ENCODE assay signal across 28 cellular contexts in genomic region chr3:195570912-195571311, GRCh38. TPM values are rescaled to one million over a fixed set of nuclear protein-coding genes. Genes with fewer than 3 reads are reported as not detected.
"Had no signal": no experiment of that assay in that cellular context is flagged by ENCODE, and none has a peak within 500 bp of the region (broad histone marks: within the 10 kb centered on the region; RNA-seq: fewer than 3 reads in every experiment).

No MANE protein-coding gene starts in this region.

- H3K9me3 Mint-ChIP-seq: activated B cell treated with CpG ODN at 0.5 μM for 24 hours; activated CD4-positive, alpha-beta T cell treated with anti-CD3 and anti-CD28 coated beads, Interleukin-2, amount 10 ng/mL, durations not matched to agents 24 days and 14 days; activated naive CD4-positive, alpha-beta T cell treated with anti-CD3 and anti-CD28 coated beads, Interleukin-2, amount 50 U/mL, for 72 hours; activated naive CD8-positive, alpha-beta T cell treated with anti-CD3 and anti-CD28 coated beads, Interleukin-2, amount 50 U/mL, for 24 hours; activated T-cell treated with anti-CD3 and anti-CD28 coated beads, Interleukin-2, amount 50 U/mL, for 24 hours; activated T-helper 1 cell treated with anti-CD3 and anti-CD28 coated beads, Interleukin-12 subunit alpha, Interleukin-12 subunit beta, Interleukin-2, Interleukin-4 antibody, amounts not matched to agents 30 ng/mL and 10 ng/mL and 1 ng/mL, durations not matched to agents 14 hours and 24 hours and 36 hours; T-cell had no signal

- H3K4me1 ChIP-seq: ascending aorta, body of pancreas had no signal

- H3K27ac Mint-ChIP-seq: activated B cell treated with CpG ODN at 0.5 μM for 24 hours; activated CD4-positive, alpha-beta T cell treated with anti-CD3 and anti-CD28 coated beads, Interleukin-2, amount 10 ng/mL, durations not matched to agents 24 days and 14 days; activated CD8-positive, alpha-beta memory T cell treated with anti-CD3 and anti-CD28 coated beads, Interleukin-2, amount 10 ng/mL, durations not matched to agents 7 days and 5 days; activated naive CD4-positive, alpha-beta T cell treated with anti-CD3 and anti-CD28 coated beads, Interleukin-2, amount 50 U/mL, for 72 hours; activated naive CD8-positive, alpha-beta T cell treated with anti-CD3 and anti-CD28 coated beads, Interleukin-2, amount 50 U/mL, for 24 hours; activated T-cell treated with anti-CD3 and anti-CD28 coated beads, Interleukin-2, amount 50 U/mL, for 24 hours; activated T-helper 1 cell treated with anti-CD3 and anti-CD28 coated beads, Interleukin-12 subunit alpha, Interleukin-12 subunit beta, Interleukin-2, Interleukin-4 antibody, amounts not matched to agents 30 ng/mL and 10 ng/mL and 1 ng/mL, durations not matched to agents 14 hours and 24 hours and 36 hours; T-cell had no signal

- H3K27ac ChIP-seq: ascending aorta, body of pancreas had no signal

- H3K9me3 ChIP-seq: ascending aorta, body of pancreas had no signal

- H3K27me3 Mint-ChIP-seq: activated T-cell treated with anti-CD3 and anti-CD28 coated beads, Interleukin-2, amount 50 U/mL, for 24 hours; T-cell had no signal

- H3K36me3 Mint-ChIP-seq: activated CD8-positive, alpha-beta memory T cell treated with anti-CD3 and anti-CD28 coated beads, Interleukin-2, amount 10 ng/mL, durations not matched to agents 7 days and 5 days; activated naive CD4-positive, alpha-beta T cell treated with anti-CD3 and anti-CD28 coated beads, Interleukin-2, amount 50 U/mL, for 72 hours; T-cell had no signal

- H3K36me3 ChIP-seq: ascending aorta had no signal

- DNase-seq: activated B cell treated with CpG ODN at 0.5 μM for 24 hours; activated CD4-positive, alpha-beta T cell treated with anti-CD3 and anti-CD28 coated beads for 1 hour; activated CD4-positive, alpha-beta T cell treated with anti-CD3 and anti-CD28 coated beads, Interleukin-2, amount 10 ng/mL, durations not matched to agents 24 days and 14 days; activated CD4-positive, alpha-beta T cell treated with anti-CD3 and anti-CD28 coated beads, Interleukin-2, amount 50 U/mL, for 48 hours; activated CD8-positive, alpha-beta memory T cell treated with anti-CD3 and anti-CD28 coated beads, Interleukin-2, amount 10 ng/mL, durations not matched to agents 7 days and 5 days; activated effector memory CD4-positive, alpha-beta T cell treated with Interleukin-2 at 50 U/mL for 16 hours; activated naive CD4-positive, alpha-beta T cell treated with Interleukin-2 at 50 U/mL for 16 hours; activated naive CD8-positive, alpha-beta T cell treated with anti-CD3 and anti-CD28 coated beads, Interleukin-2, amount 50 U/mL, for 24 hours; activated T-cell treated with anti-CD3 and anti-CD28 coated beads, Interleukin-2, amount 50 U/mL, for 24 hours; amniotic stem cell; body of pancreas; KG1; MV-4-11; NCI-H1092 treated with DMSO at 0.1 percent for 48 hours; NCI-H1436 treated with DMSO at 0.1 percent for 48 hours; NCI-H187; NCI-H2171; NCI-H226; NCI-H526; NCI-H82; PC-3; SIG-M5; T-cell; T-helper 2 cell; T1000 had no signal

- ATAC-seq: activated CD8-positive, alpha-beta memory T cell treated with anti-CD3 and anti-CD28 coated beads, Interleukin-2, amount 10 ng/mL, durations not matched to agents 7 days and 5 days; activated naive CD4-positive, alpha-beta T cell treated with anti-CD3 and anti-CD28 coated beads, Interleukin-2, amount 50 U/mL, for 72 hours; activated naive CD8-positive, alpha-beta T cell treated with anti-CD3 and anti-CD28 coated beads, Interleukin-2, amount 50 U/mL, for 24 hours; body of pancreas; PC-3 had no signal

- H3K4me3 Mint-ChIP-seq: activated B cell treated with CpG ODN at 0.5 μM for 24 hours; activated CD4-positive, alpha-beta T cell treated with anti-CD3 and anti-CD28 coated beads, Interleukin-2, amount 10 ng/mL, durations not matched to agents 24 days and 14 days; activated CD8-positive, alpha-beta memory T cell treated with anti-CD3 and anti-CD28 coated beads, Interleukin-2, amount 10 ng/mL, durations not matched to agents 7 days and 5 days; activated naive CD8-positive, alpha-beta T cell treated with anti-CD3 and anti-CD28 coated beads, Interleukin-2, amount 50 U/mL, for 24 hours; activated T-cell treated with anti-CD3 and anti-CD28 coated beads, Interleukin-2, amount 50 U/mL, for 24 hours; activated T-helper 1 cell treated with anti-CD3 and anti-CD28 coated beads, Interleukin-12 subunit alpha, Interleukin-12 subunit beta, Interleukin-2, Interleukin-4 antibody, amounts not matched to agents 30 ng/mL and 10 ng/mL and 1 ng/mL, durations not matched to agents 14 hours and 24 hours and 36 hours; T-cell had no signal

- H3K4me3 ChIP-seq: ascending aorta, body of pancreas had no signal

- H3K27me3 ChIP-seq: ascending aorta, body of pancreas had no signal

RNA-seq across cellular contexts. Expression of gene APOD, which starts 12.8 kb away (rescaled TPM):
- total RNA-seq: PC-3 had no signal
